1 cellular context compared by ENCODE assay signal in the genomic region with DNA sequence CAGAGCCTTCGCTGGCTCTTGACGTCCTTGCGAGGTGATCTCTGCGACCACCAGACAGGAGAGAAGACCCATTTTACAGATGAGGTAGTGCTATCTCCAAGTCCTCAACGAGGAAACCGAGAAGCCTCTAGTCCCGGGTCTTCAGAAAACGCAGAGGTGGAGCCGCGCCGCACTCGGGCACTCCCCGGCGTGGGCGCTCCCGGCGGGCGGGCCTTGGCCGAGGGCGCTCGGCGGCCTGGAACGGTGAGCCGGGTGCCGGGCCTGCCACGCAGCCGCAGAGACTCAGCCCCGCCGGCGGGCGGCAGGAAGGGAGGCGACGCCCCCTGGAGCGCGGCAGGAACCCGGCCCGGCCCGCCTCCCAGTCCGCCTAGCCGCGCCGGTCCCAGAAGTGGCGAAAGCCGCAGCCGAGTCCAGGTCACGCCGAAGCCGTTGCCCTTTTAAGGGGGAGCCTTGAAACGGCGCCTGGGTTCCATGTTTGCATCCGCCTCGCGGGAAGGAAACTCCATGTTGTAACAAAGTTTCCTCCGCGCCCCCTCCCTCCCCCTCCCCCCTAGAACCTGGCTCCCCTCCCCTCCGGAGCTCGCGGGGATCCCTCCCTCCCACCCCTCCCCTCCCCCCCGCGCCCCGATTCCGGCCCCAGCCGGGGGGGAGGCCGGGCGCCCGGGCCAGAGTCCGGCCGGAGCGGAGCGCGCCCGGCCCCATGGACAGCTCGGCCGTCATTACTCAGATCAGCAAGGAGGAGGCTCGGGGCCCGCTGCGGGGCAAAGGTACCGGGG.
TF ChIP-seq lines count a peak whose summit lies in the region.

A gene with protein sequence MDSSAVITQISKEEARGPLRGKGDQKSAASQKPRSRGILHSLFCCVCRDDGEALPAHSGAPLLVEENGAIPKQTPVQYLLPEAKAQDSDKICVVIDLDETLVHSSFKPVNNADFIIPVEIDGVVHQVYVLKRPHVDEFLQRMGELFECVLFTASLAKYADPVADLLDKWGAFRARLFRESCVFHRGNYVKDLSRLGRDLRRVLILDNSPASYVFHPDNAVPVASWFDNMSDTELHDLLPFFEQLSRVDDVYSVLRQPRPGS (plus strand): TSS at position 478 of the 776 bp plus-strand sequence. CDS start 223 bp downstream, at position 701.

TF ChIP-seq in HEK293, 187 proteins besides CTCF, POLR2A, EP300 and RAD21 (continued from another document and continues in another):
- TF ChIP-seq KLF16 (tag by site-specific recombination; IDR thresholded peaks at IDR 0.05) = 0 out of 2 replicates have a peak, but pooled peaks have one; percentile 50
- TF ChIP-seq ZNF140 (tag by site-specific recombination; IDR thresholded peaks at IDR 0.05) = no peak
- TF ChIP-seq SP3 (tag by site-specific recombination; IDR thresholded peaks at IDR 0.05) = peak; percentile 45; the same call in 1 of the 2 replicates
- no peak for TF ChIP-seq ZNF155 (tag by site-specific recombination; IDR thresholded peaks at IDR 0.05)
- TF ChIP-seq ZNF701 (tag by site-specific recombination; IDR thresholded peaks at IDR 0.05) = no peak
- no peak for TF ChIP-seq ZBTB21 (tag by site-specific recombination; IDR thresholded peaks at IDR 0.05)
- TF ChIP-seq ZNF335 (tag by site-specific recombination; conservative IDR thresholded peaks at IDR 0.05) = 0 out of 2 replicates have a peak, but pooled peaks have one; percentile 39
- TF ChIP-seq ZNF600 (tag by site-specific recombination; IDR thresholded peaks at IDR 0.05) = peak; percentile 71; the same call in 1 of the 2 replicates
- TF ChIP-seq, protein P1, sequence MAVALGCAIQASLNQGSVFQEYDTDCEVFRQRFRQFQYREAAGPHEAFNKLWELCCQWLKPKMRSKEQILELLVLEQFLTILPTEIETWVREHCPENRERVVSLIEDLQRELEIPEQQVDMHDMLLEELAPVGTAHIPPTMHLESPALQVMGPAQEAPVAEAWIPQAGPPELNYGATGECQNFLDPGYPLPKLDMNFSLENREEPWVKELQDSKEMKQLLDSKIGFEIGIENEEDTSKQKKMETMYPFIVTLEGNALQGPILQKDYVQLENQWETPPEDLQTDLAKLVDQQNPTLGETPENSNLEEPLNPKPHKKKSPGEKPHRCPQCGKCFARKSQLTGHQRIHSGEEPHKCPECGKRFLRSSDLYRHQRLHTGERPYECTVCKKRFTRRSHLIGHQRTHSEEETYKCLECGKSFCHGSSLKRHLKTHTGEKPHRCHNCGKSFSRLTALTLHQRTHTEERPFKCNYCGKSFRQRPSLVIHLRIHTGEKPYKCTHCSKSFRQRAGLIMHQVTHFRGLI (tag by site-specific recombination; IDR thresholded peaks at IDR 0.05) = no peak
- TF ChIP-seq ZFP69B (tag by site-specific recombination; IDR thresholded peaks at IDR 0.05) = peak; percentile 99
- TF ChIP-seq ZNF501 (tag by site-specific recombination; IDR thresholded peaks at IDR 0.05) = no peak
- TF ChIP-seq, protein P2, sequence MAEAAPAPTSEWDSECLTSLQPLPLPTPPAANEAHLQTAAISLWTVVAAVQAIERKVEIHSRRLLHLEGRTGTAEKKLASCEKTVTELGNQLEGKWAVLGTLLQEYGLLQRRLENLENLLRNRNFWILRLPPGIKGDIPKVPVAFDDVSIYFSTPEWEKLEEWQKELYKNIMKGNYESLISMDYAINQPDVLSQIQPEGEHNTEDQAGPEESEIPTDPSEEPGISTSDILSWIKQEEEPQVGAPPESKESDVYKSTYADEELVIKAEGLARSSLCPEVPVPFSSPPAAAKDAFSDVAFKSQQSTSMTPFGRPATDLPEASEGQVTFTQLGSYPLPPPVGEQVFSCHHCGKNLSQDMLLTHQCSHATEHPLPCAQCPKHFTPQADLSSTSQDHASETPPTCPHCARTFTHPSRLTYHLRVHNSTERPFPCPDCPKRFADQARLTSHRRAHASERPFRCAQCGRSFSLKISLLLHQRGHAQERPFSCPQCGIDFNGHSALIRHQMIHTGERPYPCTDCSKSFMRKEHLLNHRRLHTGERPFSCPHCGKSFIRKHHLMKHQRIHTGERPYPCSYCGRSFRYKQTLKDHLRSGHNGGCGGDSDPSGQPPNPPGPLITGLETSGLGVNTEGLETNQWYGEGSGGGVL (tag by site-specific recombination; IDR thresholded peaks at IDR 0.05) = peak; percentile 60
- TF ChIP-seq YY1 (tag by site-specific recombination; IDR thresholded peaks at IDR 0.05) = 0 out of 2 replicates have a peak, but pooled peaks have one; percentile 33
- 0 out of 2 replicates have a peak, but pooled peaks have one; percentile 19 for TF ChIP-seq HOXC10 (CRISPR knock-in tag; IDR thresholded peaks at IDR 0.05)
- peak; percentile 78 for TF ChIP-seq ZNF423 (tag by site-specific recombination; IDR thresholded peaks at IDR 0.05)
- peak; percentile 83; the same call in 1 of the 2 replicates for TF ChIP-seq ZSCAN30 (tag by site-specific recombination; IDR thresholded peaks at IDR 0.05)
- TF ChIP-seq, protein P3, sequence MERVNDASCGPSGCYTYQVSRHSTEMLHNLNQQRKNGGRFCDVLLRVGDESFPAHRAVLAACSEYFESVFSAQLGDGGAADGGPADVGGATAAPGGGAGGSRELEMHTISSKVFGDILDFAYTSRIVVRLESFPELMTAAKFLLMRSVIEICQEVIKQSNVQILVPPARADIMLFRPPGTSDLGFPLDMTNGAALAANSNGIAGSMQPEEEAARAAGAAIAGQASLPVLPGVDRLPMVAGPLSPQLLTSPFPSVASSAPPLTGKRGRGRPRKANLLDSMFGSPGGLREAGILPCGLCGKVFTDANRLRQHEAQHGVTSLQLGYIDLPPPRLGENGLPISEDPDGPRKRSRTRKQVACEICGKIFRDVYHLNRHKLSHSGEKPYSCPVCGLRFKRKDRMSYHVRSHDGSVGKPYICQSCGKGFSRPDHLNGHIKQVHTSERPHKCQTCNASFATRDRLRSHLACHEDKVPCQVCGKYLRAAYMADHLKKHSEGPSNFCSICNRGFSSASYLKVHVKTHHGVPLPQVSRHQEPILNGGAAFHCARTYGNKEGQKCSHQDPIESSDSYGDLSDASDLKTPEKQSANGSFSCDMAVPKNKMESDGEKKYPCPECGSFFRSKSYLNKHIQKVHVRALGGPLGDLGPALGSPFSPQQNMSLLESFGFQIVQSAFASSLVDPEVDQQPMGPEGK (tag by site-specific recombination; IDR thresholded peaks at IDR 0.05) = peak; percentile 63; the same call in 1 of the 2 replicates
- 0 out of 2 replicates have a peak, but pooled peaks have one; percentile 1 for TF ChIP-seq ZXDB (tag by site-specific recombination; IDR thresholded peaks at IDR 0.05)
- TF ChIP-seq ZNF747 (tag by site-specific recombination; IDR thresholded peaks at IDR 0.05) = no peak
- TF ChIP-seq, protein P4, sequence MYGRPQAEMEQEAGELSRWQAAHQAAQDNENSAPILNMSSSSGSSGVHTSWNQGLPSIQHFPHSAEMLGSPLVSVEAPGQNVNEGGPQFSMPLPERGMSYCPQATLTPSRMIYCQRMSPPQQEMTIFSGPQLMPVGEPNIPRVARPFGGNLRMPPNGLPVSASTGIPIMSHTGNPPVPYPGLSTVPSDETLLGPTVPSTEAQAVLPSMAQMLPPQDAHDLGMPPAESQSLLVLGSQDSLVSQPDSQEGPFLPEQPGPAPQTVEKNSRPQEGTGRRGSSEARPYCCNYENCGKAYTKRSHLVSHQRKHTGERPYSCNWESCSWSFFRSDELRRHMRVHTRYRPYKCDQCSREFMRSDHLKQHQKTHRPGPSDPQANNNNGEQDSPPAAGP (tag by site-specific recombination; IDR thresholded peaks at IDR 0.05) = no peak
- TF ChIP-seq IKZF3 (tag by site-specific recombination; IDR thresholded peaks at IDR 0.05) = peak; percentile 60
- TF ChIP-seq SP2 (tag by site-specific recombination; IDR thresholded peaks at IDR 0.05) = peak; percentile 67
- TF ChIP-seq ZFHX2 (tag by site-specific recombination; conservative IDR thresholded peaks at IDR 0.05) = peak; percentile 52; the same call in 1 of the 2 replicates
- no peak for TF ChIP-seq ZNF777 (tag by site-specific recombination; IDR thresholded peaks at IDR 0.05; ENCODE audit: borderline replicate concordance)
- TF ChIP-seq ZBTB20 (tag by site-specific recombination; IDR thresholded peaks at IDR 0.05) = peak; percentile 61; the same call in 1 of the 2 replicates
- TF ChIP-seq ZFP41 (tag by site-specific recombination; IDR thresholded peaks at IDR 0.05; ENCODE audit: borderline replicate concordance) = no peak
- TF ChIP-seq SETDB1 (IDR thresholded peaks at IDR 0.05; ENCODE audit: insufficient read length, low read length) = no peak
- no peak for TF ChIP-seq RBAK (tag by site-specific recombination; IDR thresholded peaks at IDR 0.05)
- peak; percentile 75; the same call in 1 of the 2 replicates for TF ChIP-seq WT1 (tag by site-specific recombination; IDR thresholded peaks at IDR 0.05)
- peak; percentile 83 for TF ChIP-seq ZBTB48 (tag by site-specific recombination; IDR thresholded peaks at IDR 0.05)
- TF ChIP-seq ZNF266 (tag by site-specific recombination; IDR thresholded peaks at IDR 0.05; ENCODE audit: low read depth) = no peak
- no peak for TF ChIP-seq ZNF677 (tag by site-specific recombination; IDR thresholded peaks at IDR 0.05)
- no peak for TF ChIP-seq ZNF792 (tag by site-specific recombination; IDR thresholded peaks at IDR 0.05)
- TF ChIP-seq, protein P5, sequence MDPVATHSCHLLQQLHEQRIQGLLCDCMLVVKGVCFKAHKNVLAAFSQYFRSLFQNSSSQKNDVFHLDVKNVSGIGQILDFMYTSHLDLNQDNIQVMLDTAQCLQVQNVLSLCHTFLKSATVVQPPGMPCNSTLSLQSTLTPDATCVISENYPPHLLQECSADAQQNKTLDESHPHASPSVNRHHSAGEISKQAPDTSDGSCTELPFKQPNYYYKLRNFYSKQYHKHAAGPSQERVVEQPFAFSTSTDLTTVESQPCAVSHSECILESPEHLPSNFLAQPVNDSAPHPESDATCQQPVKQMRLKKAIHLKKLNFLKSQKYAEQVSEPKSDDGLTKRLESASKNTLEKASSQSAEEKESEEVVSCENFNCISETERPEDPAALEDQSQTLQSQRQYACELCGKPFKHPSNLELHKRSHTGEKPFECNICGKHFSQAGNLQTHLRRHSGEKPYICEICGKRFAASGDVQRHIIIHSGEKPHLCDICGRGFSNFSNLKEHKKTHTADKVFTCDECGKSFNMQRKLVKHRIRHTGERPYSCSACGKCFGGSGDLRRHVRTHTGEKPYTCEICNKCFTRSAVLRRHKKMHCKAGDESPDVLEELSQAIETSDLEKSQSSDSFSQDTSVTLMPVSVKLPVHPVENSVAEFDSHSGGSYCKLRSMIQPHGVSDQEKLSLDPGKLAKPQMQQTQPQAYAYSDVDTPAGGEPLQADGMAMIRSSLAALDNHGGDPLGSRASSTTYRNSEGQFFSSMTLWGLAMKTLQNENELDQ (tag by site-specific recombination; IDR thresholded peaks at IDR 0.05; ENCODE audit: low read depth) = no peak
- TF ChIP-seq, protein P6, sequence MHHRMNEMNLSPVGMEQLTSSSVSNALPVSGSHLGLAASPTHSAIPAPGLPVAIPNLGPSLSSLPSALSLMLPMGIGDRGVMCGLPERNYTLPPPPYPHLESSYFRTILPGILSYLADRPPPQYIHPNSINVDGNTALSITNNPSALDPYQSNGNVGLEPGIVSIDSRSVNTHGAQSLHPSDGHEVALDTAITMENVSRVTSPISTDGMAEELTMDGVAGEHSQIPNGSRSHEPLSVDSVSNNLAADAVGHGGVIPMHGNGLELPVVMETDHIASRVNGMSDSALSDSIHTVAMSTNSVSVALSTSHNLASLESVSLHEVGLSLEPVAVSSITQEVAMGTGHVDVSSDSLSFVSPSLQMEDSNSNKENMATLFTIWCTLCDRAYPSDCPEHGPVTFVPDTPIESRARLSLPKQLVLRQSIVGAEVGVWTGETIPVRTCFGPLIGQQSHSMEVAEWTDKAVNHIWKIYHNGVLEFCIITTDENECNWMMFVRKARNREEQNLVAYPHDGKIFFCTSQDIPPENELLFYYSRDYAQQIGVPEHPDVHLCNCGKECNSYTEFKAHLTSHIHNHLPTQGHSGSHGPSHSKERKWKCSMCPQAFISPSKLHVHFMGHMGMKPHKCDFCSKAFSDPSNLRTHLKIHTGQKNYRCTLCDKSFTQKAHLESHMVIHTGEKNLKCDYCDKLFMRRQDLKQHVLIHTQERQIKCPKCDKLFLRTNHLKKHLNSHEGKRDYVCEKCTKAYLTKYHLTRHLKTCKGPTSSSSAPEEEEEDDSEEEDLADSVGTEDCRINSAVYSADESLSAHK (tag by site-specific recombination; IDR thresholded peaks at IDR 0.05) = peak; percentile 99
- peak; percentile 49 for TF ChIP-seq GLIS2 (tag by site-specific recombination; IDR thresholded peaks at IDR 0.05)
- no peak for TF ChIP-seq OVOL3 (tag by site-specific recombination; IDR thresholded peaks at IDR 0.05)
- TF ChIP-seq, protein P7, sequence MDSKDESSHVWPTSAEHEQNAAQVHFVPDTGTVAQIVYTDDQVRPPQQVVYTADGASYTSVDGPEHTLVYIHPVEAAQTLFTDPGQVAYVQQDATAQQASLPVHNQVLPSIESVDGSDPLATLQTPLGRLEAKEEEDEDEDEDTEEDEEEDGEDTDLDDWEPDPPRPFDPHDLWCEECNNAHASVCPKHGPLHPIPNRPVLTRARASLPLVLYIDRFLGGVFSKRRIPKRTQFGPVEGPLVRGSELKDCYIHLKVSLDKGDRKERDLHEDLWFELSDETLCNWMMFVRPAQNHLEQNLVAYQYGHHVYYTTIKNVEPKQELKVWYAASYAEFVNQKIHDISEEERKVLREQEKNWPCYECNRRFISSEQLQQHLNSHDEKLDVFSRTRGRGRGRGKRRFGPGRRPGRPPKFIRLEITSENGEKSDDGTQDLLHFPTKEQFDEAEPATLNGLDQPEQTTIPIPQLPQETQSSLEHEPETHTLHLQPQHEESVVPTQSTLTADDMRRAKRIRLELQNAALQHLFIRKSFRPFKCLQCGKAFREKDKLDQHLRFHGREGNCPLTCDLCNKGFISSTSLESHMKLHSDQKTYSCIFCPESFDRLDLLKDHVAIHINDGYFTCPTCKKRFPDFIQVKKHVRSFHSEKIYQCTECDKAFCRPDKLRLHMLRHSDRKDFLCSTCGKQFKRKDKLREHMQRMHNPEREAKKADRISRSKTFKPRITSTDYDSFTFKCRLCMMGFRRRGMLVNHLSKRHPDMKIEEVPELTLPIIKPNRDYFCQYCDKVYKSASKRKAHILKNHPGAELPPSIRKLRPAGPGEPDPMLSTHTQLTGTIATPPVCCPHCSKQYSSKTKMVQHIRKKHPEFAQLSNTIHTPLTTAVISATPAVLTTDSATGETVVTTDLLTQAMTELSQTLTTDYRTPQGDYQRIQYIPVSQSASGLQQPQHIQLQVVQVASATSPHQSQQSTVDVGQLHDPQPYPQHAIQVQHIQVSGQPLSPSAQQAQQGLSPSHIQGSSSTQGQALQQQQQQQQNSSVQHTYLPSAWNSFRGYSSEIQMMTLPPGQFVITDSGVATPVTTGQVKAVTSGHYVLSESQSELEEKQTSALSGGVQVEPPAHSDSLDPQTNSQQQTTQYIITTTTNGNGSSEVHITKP (tag by site-specific recombination; IDR thresholded peaks at IDR 0.05) = peak; percentile 20; the same call in 1 of the 2 replicates
- TF ChIP-seq ZNF341 (tag by site-specific recombination; IDR thresholded peaks at IDR 0.05; ENCODE audit: low read depth) = peak; percentile 36; the same call in 1 of the 2 replicates
- TF ChIP-seq KLF9 (tag by site-specific recombination; IDR thresholded peaks at IDR 0.05; ENCODE audit: low read depth) = peak; percentile 45; the same call in 1 of the 2 replicates
- no peak for TF ChIP-seq ZNF157 (tag by site-specific recombination; IDR thresholded peaks at IDR 0.05)
- TF ChIP-seq ZBTB17 (tag by site-specific recombination; IDR thresholded peaks at IDR 0.05) = peak; percentile 69
- no peak for TF ChIP-seq FEZF1 (tag by site-specific recombination; IDR thresholded peaks at IDR 0.05)
